ENCODE assay signal across 22 cellular contexts in the genomic region with DNA sequence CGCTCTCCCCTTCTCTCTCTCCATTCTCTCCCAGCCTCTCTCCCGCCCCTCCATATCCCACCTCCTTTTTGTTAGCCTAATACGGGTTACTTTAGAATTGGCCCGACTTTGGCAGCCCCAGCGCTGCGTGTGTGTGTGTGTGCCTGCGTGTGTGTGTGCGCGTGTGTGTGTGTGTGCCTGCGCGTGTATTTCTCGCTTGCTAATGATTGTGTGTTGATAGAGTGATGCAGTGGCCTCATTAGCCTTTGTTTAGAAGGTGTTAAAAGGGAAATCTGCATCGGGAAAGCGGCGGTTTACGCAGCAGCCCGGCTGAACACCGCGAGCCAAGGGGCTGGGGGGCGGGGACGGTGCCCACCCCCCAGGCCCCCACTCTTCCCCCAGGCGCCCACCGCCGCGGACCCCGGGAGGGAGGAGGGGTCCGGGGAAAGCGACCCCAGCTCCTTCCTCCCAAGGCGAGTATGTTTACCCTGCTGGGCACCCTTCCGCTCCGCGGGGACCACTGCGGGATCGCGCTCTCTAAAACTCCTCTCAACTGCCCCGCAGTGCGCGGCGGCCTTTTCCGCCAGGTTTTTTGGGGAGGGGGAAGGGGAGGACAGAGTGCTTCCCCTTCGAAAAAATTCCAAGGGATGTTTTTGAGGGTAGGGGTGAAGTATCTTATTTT. TPM values are rescaled to one million over a fixed set of nuclear protein-coding genes. Genes with fewer than 3 reads are reported as not detected.
A peak's percentile ranks its signal among the peaks of the same experiment; 100 is the strongest.
DNase-seq lines count a peak whose midpoint lies in the region; ATAC-seq, FAIRE-seq and TF ChIP-seq lines count a peak whose summit lies in the region.
"Had no signal": no experiment of that assay in that cellular context is flagged by ENCODE, and none has a peak within 500 bp of the region (broad histone marks: within the 10 kb centered on the region; RNA-seq: fewer than 3 reads in every experiment).

No MANE protein-coding gene starts in this region.

- H2AFZ ChIP-seq in H9 (ENCODE audit: low read length) (no peak overlapping the region), H1 (ENCODE audit: low read length) (no peak overlapping the region), smooth muscle cell (ENCODE audit: low read depth) (no peak overlapping the region)

- POLR2A ChIA-PET in H1 (lab: Charles Lee; ENCODE audit: partially characterized antibody) (interaction anchor here (1.4 to 3.7 kb wide), 3 partner anchors 10 to 35 kb away, joined by 3 to 15 read pairs (median 14); no protein-coding TSS in a partner anchor), Caco-2 (lab: Charles Lee) (no interaction called here)

- no peak for TF ChIP-seq EP300 in H1 (IDR thresholded peaks at IDR 0.05; ENCODE audit: borderline replicate concordance in 1 of 2, low read depth in 2 of 2, low read length in 2 of 2)

- H3K27me3 Mint-ChIP-seq in H9 (ENCODE audit: low read depth) (peaks cover 95% of the 10 kb centered on the region), Caco-2 (ENCODE audit: insufficient read depth, unreplicated experiment) (peaks cover 43% of the 10 kb centered on the region)

- H3K9me3 ChIP-seq in ES-I3 (ENCODE audit: control insufficient read depth, insufficient read depth, low read length): no peaks in the 10 kb centered on the region
- no peaks in the 10 kb centered on the region for H3K9me3 ChIP-seq in H9 (ENCODE audit: control insufficient read depth, low read depth, low read length)
- H3K9me3 ChIP-seq in H1 (ENCODE audit: insufficient read depth in 2 of 2, low read depth in 1 of 2, low read length in 1 of 2): no peaks in the 10 kb centered on the region
- H3K9me3 ChIP-seq in iPS-20b (ENCODE audit: insufficient read depth, low read depth, low read length): peaks cover under 1% of the 10 kb centered on the region; the same call in 1 of the 2 replicates
- H3K9me3 ChIP-seq in BE2C: no peaks in the 10 kb centered on the region
- peaks cover 4% of the 10 kb centered on the region; the same call in 1 of the 2 replicates for H3K9me3 ChIP-seq in Caco-2
- no peaks in the 10 kb centered on the region for H3K9me3 ChIP-seq in smooth muscle cell (replicated peaks; ENCODE audit: low read depth)

- H3K4me2 ChIP-seq in H9 (ENCODE audit: insufficient read depth, insufficient read length, low read length) (peak overlapping the region; percentile 31), H1 (ENCODE audit: insufficient read depth in 1 of 2, low read depth in 2 of 2, low read length in 2 of 2) (peak overlapping the region; percentile 81 to 93), smooth muscle cell (no peak overlapping the region)

- H3K4me1 Mint-ChIP-seq in H9: peaks cover 69 to 84% of the 10 kb centered on the region in 2 experiments
- H3K4me1 Mint-ChIP-seq in Caco-2 (ENCODE audit: low read depth, unreplicated experiment): no peaks in the 10 kb centered on the region

- H3T11ph ChIP-seq in H9 (ENCODE audit: low read length): no peak overlapping the region

- H3K23me2 ChIP-seq in H9 (ENCODE audit: insufficient read length, low read depth, low read length, poor library complexity, severe bottlenecking) (peaks cover 37% of the 10 kb centered on the region), H1 (ENCODE audit: low read depth, low read length) (peaks cover 14% of the 10 kb centered on the region)

- no peak for TF ChIP-seq POLR2A in H1 (IDR thresholded peaks at IDR 0.05; ENCODE audit: control extremely low read depth in 1 of 2, low read depth in 2 of 2, low read length in 2 of 2)

- H3K79me2 ChIP-seq in H9 (ENCODE audit: insufficient read depth, low read length) (no peaks in the 10 kb centered on the region), H1 (ENCODE audit: control insufficient read depth in 1 of 2, insufficient read depth in 2 of 2, low read length in 2 of 2) (peaks cover 0 to under 1% of the 10 kb centered on the region in 2 experiments; a peak in 2 of 4 replicates), smooth muscle cell (ENCODE audit: low read depth) (no peaks in the 10 kb centered on the region)

- H4K91ac ChIP-seq in H9 (ENCODE audit: insufficient read length, low read depth, low read length) (no peak overlapping the region), H1 (replicated peaks; ENCODE audit: insufficient read length, low read length) (no peak overlapping the region)

- TF ChIP-seq RAD21 in H1 (IDR thresholded peaks at IDR 0.05 in 1 of 2, conservative IDR thresholded peaks at IDR 0.05 in 1 of 2; ENCODE audit: low read depth in 2 of 2, low read length in 2 of 2): no peak; a peak in 1 of 4 replicates

- H4K20me1 ChIP-seq in H9 (ENCODE audit: control insufficient read depth, insufficient read depth, insufficient read length) (no peaks in the 10 kb centered on the region), H1 (replicated peaks in 1 of 2; ENCODE audit: control insufficient read depth in 1 of 2, insufficient read depth in 2 of 2, low read length in 2 of 2) (peaks cover 12 to 15% of the 10 kb centered on the region in 2 experiments), smooth muscle cell (ENCODE audit: low read depth) (no peaks in the 10 kb centered on the region)

- no peak overlapping the region for H2BK5ac ChIP-seq in H9 (ENCODE audit: insufficient read length, low read length)
- peak overlapping the region; percentile 42; the same call in 1 of the 2 replicates for H2BK5ac ChIP-seq in H1 (ENCODE audit: low read depth, low read length)

- BruUV-seq in Caco-2 (replicated peaks; lab: Mats Ljungman, UMichigan): no TSS peak

- no peak for ATAC-seq in GM18909 (IDR thresholded peaks at IDR 0.05; ENCODE audit: poor library complexity, unreplicated experiment)

- no peak for FAIRE-seq in H1 (lab: Jason Lieb, UNC)

- H4K5ac ChIP-seq in H9 (ENCODE audit: insufficient read length, low read depth, low read length) (no peak overlapping the region), H1 (ENCODE audit: insufficient read length, low read depth, low read length) (peak overlapping the region; percentile 48)

- H3K27ac Mint-ChIP-seq in H9 (peak overlapping the region in 1 of 3 experiments; percentile 6; a peak in 2 of 7 replicates), Caco-2 (ENCODE audit: unreplicated experiment) (no peak overlapping the region)

- TF ChIP-seq CTCF in H9 (conservative IDR thresholded peaks at IDR 0.05) (no peak), H1 (IDR thresholded peaks at IDR 0.05; ENCODE audit: control extremely low read depth in 1 of 3, insufficient read depth in 1 of 3, low read depth in 1 of 3, low read length in 3 of 3) (no peak), BE2C (IDR thresholded peaks at IDR 0.05; ENCODE audit: low read depth, low read length) (no peak), Caco-2 (IDR thresholded peaks at IDR 0.05; ENCODE audit: insufficient read depth in 1 of 2, low read depth in 1 of 2, low read length in 1 of 2, severe bottlenecking in 1 of 2, unreplicated experiment in 1 of 2) (no peak), smooth muscle cell (IDR thresholded peaks at IDR 0.05; ENCODE audit: borderline replicate concordance, insufficient read depth, poor library complexity, severe bottlenecking) (no peak)

- H2BK120ac ChIP-seq in H9 (ENCODE audit: low read depth, low read length, poor library complexity, severe bottlenecking) (no peak overlapping the region), H1 (replicated peaks; ENCODE audit: low read depth, low read length) (no peak overlapping the region)

- H3K9ac ChIP-seq in ES-I3 (ENCODE audit: low read depth, low read length) (peak overlapping the region; percentile 13; the same call in 1 of the 2 replicates), H9 (ENCODE audit: extremely low read depth, insufficient read length, low read length) (no peak overlapping the region), H1 (replicated peaks in 1 of 4; ENCODE audit: extremely low read depth in 1 of 4, low read depth in 3 of 4, low read length in 3 of 4) (peak overlapping the region in 1 of 4 experiments; percentile 60; a peak in 3 of 7 replicates), iPS-20b (ENCODE audit: low read depth, low read length) (no peak overlapping the region), smooth muscle cell (ENCODE audit: low read depth) (no peak overlapping the region)

- H3K27ac ChIP-seq in H9 (ENCODE audit: insufficient read length, low read depth, low read length) (no peak overlapping the region), H1 (ENCODE audit: low read depth, low read length) (no peak overlapping the region), iPS-20b (ENCODE audit: low read length) (no peak overlapping the region), smooth muscle cell (ENCODE audit: low read depth) (no peak overlapping the region)

- H3K56ac ChIP-seq in H9 (ENCODE audit: insufficient read length, low read depth, low read length) (no peak overlapping the region), H1 (replicated peaks; ENCODE audit: insufficient read length, low read depth, low read length) (no peak overlapping the region)

- H3K9me3 Mint-ChIP-seq in H9: peaks cover 0 to 4% of the 10 kb centered on the region in 2 experiments; a peak in 3 of 5 replicates
- H3K9me3 Mint-ChIP-seq in Caco-2 (ENCODE audit: unreplicated experiment): no peaks in the 10 kb centered on the region

- H3K79me1 ChIP-seq in H9 (ENCODE audit: insufficient read depth, low read depth, low read length, poor library complexity, severe bottlenecking) (no peaks in the 10 kb centered on the region), H1 (ENCODE audit: low read depth, low read length) (no peaks in the 10 kb centered on the region; the same call in 1 of the 2 replicates)

- H3K4ac ChIP-seq in H9 (ENCODE audit: low read depth, low read length) (no peak overlapping the region), H1 (replicated peaks; ENCODE audit: insufficient read length, low read depth, low read length) (no peak overlapping the region)

- intact Hi-C loops in Caco-2 (cut with micrococcal nuclease; ENCODE audit: unreplicated experiment): no loop called here

- H2BK12ac ChIP-seq in H9 (ENCODE audit: insufficient read length, low read depth, low read length) (no peak overlapping the region), H1 (ENCODE audit: low read depth, low read length) (0 out of 2 replicates have a peak overlapping the region, but pooled peaks have one; percentile 55)

- DNase-seq in H9: no peak
- peak in 1 of 2 experiments; percentile 69 for DNase-seq in H1 (ENCODE audit: low read depth in 1 of 2, low spot score in 2 of 2)
- no peak for DNase-seq in BE2C
- no peak for DNase-seq in Caco-2
- DNase-seq in smooth muscle cell (lab: John Stamatoyannopoulos, UW; ENCODE audit: unreplicated experiment): no peak
- DNase-seq: ACHN; AML-193; COR-L47; DMS153; HCEC 1CT; NCI-H1092; NCI-H1694; NCI-H2107; NCI-H345; NCI-H526 treated with DMSO at 0.1 percent for 48 hours; NK-92 treated with Interleukin-12 subunit alpha and Interleukin-12 subunit beta, amount 100 ng/mL, for 24 hours; RPMI8226; SIG-M5 had no signal

- H2BK15ac ChIP-seq in H9 (ENCODE audit: low read depth, low read length) (no peak overlapping the region), H1 (ENCODE audit: low read length) (no peak overlapping the region)

- H3K36me3 Mint-ChIP-seq in H9 (ENCODE audit: insufficient read depth in 1 of 3, low read depth in 3 of 3): peaks cover 0 to 13% (median 0%) of the 10 kb centered on the region in 3 experiments; a peak in 2 of 7 replicates
- no peaks in the 10 kb centered on the region for H3K36me3 Mint-ChIP-seq in Caco-2 (ENCODE audit: insufficient read depth, unreplicated experiment)

- H3K4me1 ChIP-seq in ES-I3 (ENCODE audit: insufficient read depth, low read length): peaks cover 18% of the 10 kb centered on the region
- peaks cover 6% of the 10 kb centered on the region; the same call in 1 of the 2 replicates for H3K4me1 ChIP-seq in H9 (ENCODE audit: insufficient read depth, low read length)
- peaks cover 9 to 45% (median 26%) of the 10 kb centered on the region in 4 experiments for H3K4me1 ChIP-seq in H1 (replicated peaks in 1 of 4; ENCODE audit: control insufficient read depth in 3 of 4, insufficient read depth in 4 of 4, low read length in 3 of 4)
- H3K4me1 ChIP-seq in iPS-20b (ENCODE audit: insufficient read depth, low read length): peaks cover 33% of the 10 kb centered on the region
- H3K4me1 ChIP-seq in BE2C: no peaks in the 10 kb centered on the region
- H3K4me1 ChIP-seq in Caco-2: no peaks in the 10 kb centered on the region
- peaks cover 26% of the 10 kb centered on the region for H3K4me1 ChIP-seq in smooth muscle cell (ENCODE audit: low read depth)

- H2BK20ac ChIP-seq in H9 (ENCODE audit: low read depth, low read length, poor library complexity, severe bottlenecking) (no peak overlapping the region), H1 (ENCODE audit: low read length) (peak overlapping the region; percentile 2; the same call in 1 of the 2 replicates)

- no peaks in the 10 kb centered on the region for H3F3A ChIP-seq in smooth muscle cell (ENCODE audit: low read depth)

- H4K8ac ChIP-seq in H9 (replicated peaks; ENCODE audit: insufficient read length, low read depth, low read length) (no peak overlapping the region), H1 (ENCODE audit: extremely low read depth, insufficient read depth, low read length) (peak overlapping the region; percentile 36; the same call in 1 of the 2 replicates)

- H3K14ac ChIP-seq in H9 (ENCODE audit: insufficient read depth, low read length): peak overlapping the region; percentile 20; the same call in 1 of the 2 replicates
- H3K14ac ChIP-seq in H1 (ENCODE audit: insufficient read length): no peak overlapping the region

- H2AK5ac ChIP-seq in H9 (ENCODE audit: insufficient read length, low read length) (no peak overlapping the region), H1 (ENCODE audit: low read depth, low read length) (no peak overlapping the region)

- WGBS in H9 (ENCODE audit: extremely low coverage, insufficient read length, low lambda C conversion rate): no CpG with 5 or more reads among the region's 41 CpGs
- 2% methylated on average over 17 of the region's 41 CpGs; no CpG with 5 or more reads in 1 of the 2 experiments for WGBS in H1 (ENCODE audit: extremely low coverage in 1 of 2, insufficient coverage in 1 of 2, insufficient read length in 1 of 2, insufficient replicate concordance in 2 of 2, low coverage in 1 of 2, low lambda C conversion rate in 2 of 2, missing lambda C conversion rate in 1 of 2), 2 experiments
- WGBS in smooth muscle cell (ENCODE audit: low lambda C conversion rate): 4% methylated on average over 32 of the region's 41 CpGs

- peak overlapping the region; percentile 45 to 74 for H3K4me3 Mint-ChIP-seq in H9
- no peak overlapping the region for H3K4me3 Mint-ChIP-seq in Caco-2 (ENCODE audit: unreplicated experiment)

- H3K23ac ChIP-seq in H9 (ENCODE audit: insufficient read length, low read depth, low read length) (no peak overlapping the region), H1 (ENCODE audit: insufficient read length) (no peak overlapping the region)

- H3K27me3 ChIP-seq in H9 (ENCODE audit: insufficient read depth, low read length) (peaks cover 76% of the 10 kb centered on the region), H1 (replicated peaks in 1 of 4; ENCODE audit: control insufficient read depth in 3 of 4, extremely low read depth in 1 of 4, insufficient read depth in 3 of 4, low read length in 3 of 4) (peaks cover 58 to 81% (median 76%) of the 10 kb centered on the region in 4 experiments), iPS-20b (ENCODE audit: insufficient read depth, low read length) (peaks cover 97% of the 10 kb centered on the region), BE2C (peaks cover 90% of the 10 kb centered on the region), Caco-2 (replicated peaks; ENCODE audit: control insufficient read depth, insufficient read depth, low read length) (peaks cover 4% of the 10 kb centered on the region), smooth muscle cell (ENCODE audit: low read depth) (peaks cover 97% of the 10 kb centered on the region)

- CTCF ChIA-PET in H1 (lab: Charles Lee; ENCODE audit: partially characterized antibody) (interaction anchor here (0.6 to 4.7 kb wide), 12 partner anchors 8 to 431 kb away, joined by 3 to 30 read pairs (median 3); no protein-coding TSS in a partner anchor), Caco-2 (lab: Charles Lee) (interaction anchor here (0.6 to 1.6 kb wide), 2 partner anchors 16 to 230 kb away, joined by 3 to 5 read pairs; no protein-coding TSS in a partner anchor)

- H3K4me3 ChIP-seq in H1 (ENCODE audit: extremely low read depth in 1 of 4, insufficient read depth in 2 of 4, low read depth in 3 of 4, low read length in 4 of 4): peak overlapping the region; percentile 33 to 57 (median 50)
- peak overlapping the region; percentile 62 for H3K4me3 ChIP-seq in iPS-20b (ENCODE audit: low read length)
- no peak overlapping the region for H3K4me3 ChIP-seq in BE2C (ENCODE audit: low read depth, low read length)
- H3K4me3 ChIP-seq in Caco-2 (ENCODE audit: low read depth, low read length): no peak overlapping the region
- no peak overlapping the region for H3K4me3 ChIP-seq in smooth muscle cell

- H3K18ac ChIP-seq in H9 (ENCODE audit: insufficient read length, low read depth, low read length) (no peak overlapping the region), H1 (ENCODE audit: extremely low read depth, low read length) (peak overlapping the region; percentile 56; the same call in 1 of the 2 replicates)

- H3K36me3 ChIP-seq in ES-I3 (ENCODE audit: insufficient read depth, low read length) (no peaks in the 10 kb centered on the region), H1 (ENCODE audit: control insufficient read depth in 2 of 4, insufficient read depth in 4 of 4, low read length in 3 of 4) (peaks cover 0 to 15% (median 0%) of the 10 kb centered on the region in 4 experiments; a peak in 1 of 8 replicates), iPS-20b (ENCODE audit: insufficient read depth, low read depth, low read length) (no peaks in the 10 kb centered on the region), BE2C (no peaks in the 10 kb centered on the region), Caco-2 (ENCODE audit: control insufficient read depth, insufficient read depth, low read length) (no peaks in the 10 kb centered on the region), smooth muscle cell (ENCODE audit: low read depth) (no peaks in the 10 kb centered on the region)

RNA-seq across cellular contexts. Expression of a gene that starts 6.8 kb away (rescaled TPM):
- total RNA-seq in H9 (2021): 1.9 and 2.1 TPM in 2 replicates
- total RNA-seq in H1 (2021; fragmentation: NEBNext Ultra II Directional; extraction: Animal tissue kit (Norgen Biotek cat#: 25700)): 0.47 and 0.63 TPM in 2 replicates
- 1.1 and 4.6 TPM in 2 replicates for polyA plus RNA-seq in H1 (2011; rRNA removed)
- 3.4 TPM for polyA plus RNA-seq in H1 (2011; cell fraction: cytosol; rRNA removed)
- polyA plus RNA-seq in H1 (2011; cell fraction: nucleus; rRNA removed): 4.2 TPM
- 0.68 to 1.3 TPM (median 1.1 TPM) in 4 replicates for polyA plus RNA-seq in H1 (2012, experiment 1 of 2)
- 0.93 TPM for polyA plus RNA-seq in H1 (2012, experiment 2 of 2)
- polyA plus RNA-seq in H1 (2013, experiment 1 of 2): 0.08 TPM
- 0.04 TPM for polyA plus RNA-seq in H1 (2013, experiment 2 of 2)
- 0.32 and 2.3 TPM in 2 replicates for polyA minus RNA-seq in H1 (2011; rRNA and poly(A)+ RNA removed)
- polyA minus RNA-seq in H1 (2011; cell fraction: cytosol; rRNA and poly(A)+ RNA removed): 2.1 TPM
- 1.6 TPM for polyA minus RNA-seq in H1 (2011; cell fraction: nucleus; rRNA and poly(A)+ RNA removed)
- polyA plus RNA-seq in BE2C (2012; ENCODE audit: insufficient read depth, insufficient read length, low read depth): not detected
- total RNA-seq in Caco-2 (2022): 0.25 and 0.30 TPM in 2 replicates
- not detected in 2 replicates for total RNA-seq in smooth muscle cell
- polyA plus RNA-seq in smooth muscle cell: not detected in 2 replicates
- total RNA-seq: MCF 10A had no signal

RNA-seq across cellular contexts. Expression of a gene that starts 56.3 kb away (rescaled TPM):
- 0.46 and 1.1 TPM in 2 replicates for total RNA-seq in H9 (2021)
- 0.69 TPM in 1 of 2 replicates, not detected in the other for total RNA-seq in H1 (2021; fragmentation: NEBNext Ultra II Directional; extraction: Animal tissue kit (Norgen Biotek cat#: 25700))
- 1.3 and 1.7 TPM in 2 replicates for polyA plus RNA-seq in H1 (2011; rRNA removed)
- polyA plus RNA-seq in H1 (2011; cell fraction: cytosol; rRNA removed): 1.5 TPM
- 1.5 TPM for polyA plus RNA-seq in H1 (2011; cell fraction: nucleus; rRNA removed)
- 0.42 to 0.74 TPM (median 0.53 TPM) in 3 of 4 replicates, not detected in the other for polyA plus RNA-seq in H1 (2012, experiment 1 of 2)
- polyA plus RNA-seq in H1 (2012, experiment 2 of 2): 0.42 TPM
- polyA plus RNA-seq in H1 (2013, experiment 1 of 2): 0.28 TPM
- polyA plus RNA-seq in H1 (2013, experiment 2 of 2): 0.15 TPM
- polyA minus RNA-seq in H1 (2011; rRNA and poly(A)+ RNA removed): 0.27 TPM in 1 of 2 replicates, not detected in the other
- not detected for polyA minus RNA-seq in H1 (2011; cell fraction: cytosol; rRNA and poly(A)+ RNA removed)
- not detected for polyA minus RNA-seq in H1 (2011; cell fraction: nucleus; rRNA and poly(A)+ RNA removed)
- 54.5 TPM for polyA plus RNA-seq in BE2C (2012; ENCODE audit: insufficient read depth, insufficient read length, low read depth)
- 4.0 and 4.5 TPM in 2 replicates for total RNA-seq in Caco-2 (2022)
- 0.81 and 6.7 TPM in 2 replicates for total RNA-seq in smooth muscle cell
- polyA plus RNA-seq in smooth muscle cell: 3.6 and 5.4 TPM in 2 replicates

Comparison
In these comparisons a context has a peak if more than half of its experiments do, and no peak if none do; other contexts are left out.
1. H3K4me3 ChIP-seq: peak in H1 (4 of 4) and iPS-20b (single experiment); none in BE2C (single experiment), Caco-2 (single experiment) and smooth muscle cell (single experiment).